17 cellular contexts compared by ENCODE assay signal in genomic region chr1:179208681-179209477, GRCh38.
"Had no signal": no experiment of that assay in that cellular context is flagged by ENCODE, and none has a peak within 500 bp of the region (broad histone marks: within the 10 kb centered on the region; RNA-seq: fewer than 3 reads in every experiment).

No MANE protein-coding gene starts in this region.

- H3K27me3 Mint-ChIP-seq: activated CD4-positive, alpha-beta memory T cell treated with anti-CD3 and anti-CD28 coated beads, Interleukin-2, amount 10 ng/mL, durations not matched to agents 7 days and 5 days; effector memory CD8-positive, alpha-beta T cell; naive thymus-derived CD4-positive, alpha-beta T cell; stimulated activated naive CD8-positive, alpha-beta T cell treated with anti-CD3 and anti-CD28 coated beads, Interleukin-15, amount 100 ng/mL, for 72 hours had no signal

- H3K27ac ChIP-seq: breast epithelium, pancreas, sigmoid colon, spleen, testis, upper lobe of left lung, WERI-Rb-1 had no signal

- H3K36me3 ChIP-seq: breast epithelium, pancreas, sigmoid colon, spleen, upper lobe of left lung had no signal

- H3K27ac Mint-ChIP-seq: activated CD4-positive, alpha-beta memory T cell treated with anti-CD3 and anti-CD28 coated beads, Interleukin-2, amount 10 ng/mL, durations not matched to agents 7 days and 5 days; T-helper 1 cell treated with Interleukin-12 subunit alpha and Interleukin-12 subunit beta and Interleukin-4 antibody, amounts not matched to agents 30 μg/mL and 1 μg/mL, for 36 hours had no signal

- DNase-seq: activated CD4-positive, alpha-beta memory T cell treated with anti-CD3 and anti-CD28 coated beads, Interleukin-2, amount 10 ng/mL, durations not matched to agents 7 days and 5 days; activated T-cell treated with anti-CD3 and anti-CD28 coated beads, Interleukin-2, amount 50 U/mL, for 4 hours; aorta; dermis blood vessel endothelial cell; effector memory CD8-positive, alpha-beta T cell; left cardiac atrium; naive thymus-derived CD4-positive, alpha-beta T cell; pancreas; sigmoid colon; spleen; stimulated activated naive CD8-positive, alpha-beta T cell treated with anti-CD3 and anti-CD28 coated beads, Interleukin-15, amount 100 ng/mL, for 72 hours; testis; upper lobe of left lung; WERI-Rb-1 had no signal

- H3K9me3 Mint-ChIP-seq: activated CD4-positive, alpha-beta memory T cell treated with anti-CD3 and anti-CD28 coated beads, Interleukin-2, amount 10 ng/mL, durations not matched to agents 7 days and 5 days; activated T-cell treated with anti-CD3 and anti-CD28 coated beads, Interleukin-2, amount 50 U/mL, for 4 hours; effector memory CD8-positive, alpha-beta T cell; naive thymus-derived CD4-positive, alpha-beta T cell had no signal

- H3K27me3 ChIP-seq: breast epithelium, pancreas, sigmoid colon, spleen, testis, upper lobe of left lung had no signal

- H3K9me3 ChIP-seq: breast epithelium, pancreas, sigmoid colon, spleen, testis, upper lobe of left lung had no signal

- H3K4me3 ChIP-seq: breast epithelium, lung, pancreas, sigmoid colon, spleen, testis, upper lobe of left lung had no signal

- H3K4me1 ChIP-seq: breast epithelium had no signal

- H3K4me3 Mint-ChIP-seq: activated CD4-positive, alpha-beta memory T cell treated with anti-CD3 and anti-CD28 coated beads, Interleukin-2, amount 10 ng/mL, durations not matched to agents 7 days and 5 days; activated T-cell treated with anti-CD3 and anti-CD28 coated beads, Interleukin-2, amount 50 U/mL, for 4 hours; effector memory CD8-positive, alpha-beta T cell; naive thymus-derived CD4-positive, alpha-beta T cell; stimulated activated naive CD8-positive, alpha-beta T cell treated with anti-CD3 and anti-CD28 coated beads, Interleukin-15, amount 100 ng/mL, for 72 hours; T-helper 1 cell treated with Interleukin-12 subunit alpha and Interleukin-12 subunit beta and Interleukin-4 antibody, amounts not matched to agents 30 μg/mL and 1 μg/mL, for 36 hours had no signal

- ATAC-seq: activated T-cell treated with anti-CD3 and anti-CD28 coated beads, Interleukin-2, amount 50 U/mL, for 4 hours; effector memory CD8-positive, alpha-beta T cell; left cardiac atrium; naive thymus-derived CD4-positive, alpha-beta T cell; stimulated activated naive CD8-positive, alpha-beta T cell treated with anti-CD3 and anti-CD28 coated beads, Interleukin-15, amount 100 ng/mL, for 72 hours had no signal
